2 cellular contexts compared by ENCODE assay signal in genomic region chr1:204146965-204147364, GRCh38.
TF ChIP-seq lines count a peak whose summit lies in the region.

No MANE protein-coding gene starts in this region.

TF ChIP-seq in WTC11, 78 proteins besides CTCF, POLR2A, EP300 and RAD21:
- TF ChIP-seq EMX1 (CRISPR knock-in tag; IDR thresholded peaks at IDR 0.05): no peak

TF ChIP-seq in HepG2, 621 proteins besides CTCF, POLR2A, EP300 and RAD21 (continues in another document):
- TF ChIP-seq ZNF746 (CRISPR knock-in tag; IDR thresholded peaks at IDR 0.05) (no peak), ZFP1 (CRISPR knock-in tag; IDR thresholded peaks at IDR 0.05) (no peak), ASH2L (IDR thresholded peaks at IDR 0.05; ENCODE audit: insufficient read length, low read depth, low read length) (no peak), ATF7 (IDR thresholded peaks at IDR 0.05) (no peak), ATF7 (CRISPR knock-in tag; IDR thresholded peaks at IDR 0.05) (no peak), ZBTB7B (CRISPR knock-in tag; IDR thresholded peaks at IDR 0.05) (no peak), ATF2 (CRISPR knock-in tag; IDR thresholded peaks at IDR 0.05) (no peak), GATA4 (IDR thresholded peaks at IDR 0.05; ENCODE audit: borderline replicate concordance, low read depth) (no peak), NR2F6 (IDR thresholded peaks at IDR 0.05) (peak; percentile 29; the same call in 1 of the 2 replicates), NR2F6 (CRISPR knock-in tag; IDR thresholded peaks at IDR 0.05) (0 out of 2 replicates have a peak, but pooled peaks have one; percentile 11), SP5 (CRISPR knock-in tag; IDR thresholded peaks at IDR 0.05; ENCODE audit: borderline replicate concordance, low read depth) (peak; percentile 75), ZNF343 (CRISPR knock-in tag; IDR thresholded peaks at IDR 0.05) (no peak), AHDC1 (CRISPR knock-in tag; IDR thresholded peaks at IDR 0.05; ENCODE audit: borderline replicate concordance) (no peak), RORA (CRISPR knock-in tag; IDR thresholded peaks at IDR 0.05) (no peak), ZNF234 (CRISPR knock-in tag; conservative IDR thresholded peaks at IDR 0.05) (no peak), YY1 (IDR thresholded peaks at IDR 0.05; ENCODE audit: insufficient read depth, insufficient replicate concordance, low read depth, low read length) (no peak), NCOR1 (IDR thresholded peaks at IDR 0.05; ENCODE audit: borderline replicate concordance, low read length) (0 out of 2 replicates have a peak, but pooled peaks have one; percentile 74), HNF4G (IDR thresholded peaks at IDR 0.05; ENCODE audit: borderline replicate concordance, low read depth, low read length) (peak; percentile 86), HNF4G (CRISPR knock-in tag; IDR thresholded peaks at IDR 0.05; ENCODE audit: borderline replicate concordance, low read depth) (no peak), DZIP1 (CRISPR knock-in tag; IDR thresholded peaks at IDR 0.05) (no peak), ZNF331 (CRISPR knock-in tag; IDR thresholded peaks at IDR 0.05) (no peak), ZNF207 (IDR thresholded peaks at IDR 0.05; ENCODE audit: borderline replicate concordance) (no peak), ZNF879 (CRISPR knock-in tag; IDR thresholded peaks at IDR 0.05) (no peak), IKZF4 (CRISPR knock-in tag; IDR thresholded peaks at IDR 0.05; ENCODE audit: borderline replicate concordance, low read depth, not compliant biosample characterization) (no peak), TIGD3 (CRISPR knock-in tag; IDR thresholded peaks at IDR 0.05; ENCODE audit: borderline replicate concordance) (no peak), MAZ (IDR thresholded peaks at IDR 0.05; ENCODE audit: borderline replicate concordance, low read depth, low read length) (no peak), MAZ (CRISPR knock-in tag; IDR thresholded peaks at IDR 0.05; ENCODE audit: low read depth) (no peak), RFXANK (CRISPR knock-in tag; IDR thresholded peaks at IDR 0.05) (no peak), ZNF333 (CRISPR knock-in tag; IDR thresholded peaks at IDR 0.05; ENCODE audit: borderline replicate concordance) (no peak), RFX3 (CRISPR knock-in tag; IDR thresholded peaks at IDR 0.05) (peak; percentile 51; the same call in 1 of the 2 replicates), THYN1 (CRISPR knock-in tag; IDR thresholded peaks at IDR 0.05; ENCODE audit: borderline replicate concordance, low read depth) (no peak), BCL6 (CRISPR knock-in tag; IDR thresholded peaks at IDR 0.05) (no peak), ZBTB21 (CRISPR knock-in tag; IDR thresholded peaks at IDR 0.05) (no peak), NCOA2 (CRISPR knock-in tag; IDR thresholded peaks at IDR 0.05) (0 out of 2 replicates have a peak, but pooled peaks have one; percentile 16), ZBTB42 (CRISPR knock-in tag; IDR thresholded peaks at IDR 0.05) (no peak), RBM39 (IDR thresholded peaks at IDR 0.05; ENCODE audit: low read depth, low read length, poor library complexity, severe bottlenecking) (peak; percentile 37), ZNF275 (CRISPR knock-in tag; IDR thresholded peaks at IDR 0.05; ENCODE audit: borderline replicate concordance) (no peak), ZSCAN9 (CRISPR knock-in tag; IDR thresholded peaks at IDR 0.05; ENCODE audit: borderline replicate concordance) (no peak), ZMYM2 (CRISPR knock-in tag; IDR thresholded peaks at IDR 0.05) (no peak), REXO4 (CRISPR knock-in tag; IDR thresholded peaks at IDR 0.05; ENCODE audit: borderline replicate concordance) (no peak), JUND (CRISPR knock-in tag; IDR thresholded peaks at IDR 0.05) (no peak), ZNF563 (CRISPR knock-in tag; IDR thresholded peaks at IDR 0.05) (no peak), NFYB (CRISPR knock-in tag; IDR thresholded peaks at IDR 0.05) (no peak), PATZ1 (CRISPR knock-in tag; IDR thresholded peaks at IDR 0.05) (peak; percentile 56), ZNF281 (CRISPR knock-in tag; IDR thresholded peaks at IDR 0.05; ENCODE audit: borderline replicate concordance) (peak; percentile 35; the same call in 1 of the 2 replicates), ZNF557 (CRISPR knock-in tag; IDR thresholded peaks at IDR 0.05) (no peak)
